Comparison of ENCODE assay signal across 18 cellular contexts in the genomic region with DNA sequence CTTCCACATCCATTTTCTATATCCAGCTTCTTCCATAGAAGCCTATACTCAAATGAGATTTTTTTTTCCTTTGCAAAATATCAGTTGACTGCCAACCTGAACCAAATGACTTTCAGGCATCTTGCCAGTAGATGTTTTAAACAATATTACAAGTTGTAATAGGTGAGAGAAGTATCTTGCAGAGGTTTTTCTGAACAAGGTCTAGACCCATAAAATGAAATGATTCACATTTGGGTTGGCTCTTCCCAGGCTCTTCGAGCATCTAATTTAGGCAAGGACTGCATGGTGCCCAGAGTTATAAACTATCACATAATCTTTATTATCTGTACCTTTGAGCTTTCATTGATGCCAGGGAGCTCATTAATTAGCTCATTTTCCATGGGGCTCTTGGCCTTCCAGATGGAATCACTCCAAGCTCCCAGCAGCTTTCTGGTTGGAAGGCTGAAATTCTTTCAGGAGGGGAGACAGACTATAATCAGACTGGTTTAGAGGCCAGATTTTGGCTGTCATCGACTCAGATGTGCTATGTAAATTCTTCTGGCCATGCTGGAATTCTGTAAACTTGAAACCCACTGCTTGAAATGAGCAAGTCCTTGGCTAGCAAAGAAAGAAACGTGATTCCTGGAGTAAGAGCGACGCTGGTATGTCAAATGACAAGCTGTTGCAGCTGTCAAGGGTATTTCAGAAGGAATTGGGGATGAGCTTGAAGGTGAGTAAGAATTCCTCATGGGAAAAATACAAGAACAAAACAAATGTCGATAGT. TPM values are rescaled to one million over a fixed set of nuclear protein-coding genes. Genes with fewer than 3 reads are reported as not detected.
DNase-seq lines count a peak whose midpoint lies in the region; ATAC-seq and TF ChIP-seq lines count a peak whose summit lies in the region.
"Had no signal": no experiment of that assay in that cellular context is flagged by ENCODE, and none has a peak within 500 bp of the region (broad histone marks: within the 10 kb centered on the region; RNA-seq: fewer than 3 reads in every experiment).

No MANE protein-coding gene starts in this region.

- TF ChIP-seq CTCF in fibroblast of pulmonary artery (IDR thresholded peaks at IDR 0.05; ENCODE audit: low read length, missing control alignments) (no peak), osteoblast (IDR thresholded peaks at IDR 0.05; ENCODE audit: extremely low read depth, low read depth, low read length) (no peak), adrenal gland (IDR thresholded peaks at IDR 0.05) (no peak)

- no peaks in the 10 kb centered on the region for H4K20me1 ChIP-seq in osteoblast (ENCODE audit: insufficient read depth, low read length)

- no peaks in the 10 kb centered on the region for H3K79me2 ChIP-seq in osteoblast (ENCODE audit: insufficient read depth, low read length)

- intact Hi-C loops in adrenal gland (cut with DNase I), result loop anchor here in 1 of 2 donors (10.0 kb wide), 1 partner anchor 505 kb away; no protein-coding TSS in a partner anchor

- H3K27me3 ChIP-seq in osteoblast (ENCODE audit: insufficient read depth, low read length), result peaks cover 2% of the 10 kb centered on the region
- H3K27me3 ChIP-seq in adrenal gland, result no peaks in the 10 kb centered on the region

- no peak overlapping the region for H3K4me3 ChIP-seq in fibroblast of pulmonary artery (replicated peaks; ENCODE audit: low read depth, low read length)
- no peak overlapping the region for H3K4me3 ChIP-seq in osteoblast (ENCODE audit: insufficient read depth, low read length)
- H3K4me3 ChIP-seq in adrenal gland, result no peak overlapping the region

- no peak overlapping the region for H2AFZ ChIP-seq in osteoblast (ENCODE audit: low read length)

- ATAC-seq in GM21576 (IDR thresholded peaks at IDR 0.05; ENCODE audit: unreplicated experiment) (no peak), GM18511 (IDR thresholded peaks at IDR 0.05; ENCODE audit: unreplicated experiment) (no peak)
- ATAC-seq: stimulated activated memory B cell treated with anti-CD40 and anti-IgM and Interleukin-4, amounts not matched to agents 10 μg/mL and 1 μg/mL and 100 μg/mL, for 72 hours had no signal

- TF ChIP-seq POLR2A in adrenal gland (IDR thresholded peaks at IDR 0.05), result no peak

- DNase-seq in NCI-H2171 treated with DMSO at 0.1 percent for 48 hours (lab: John Stamatoyannopoulos, UW), result peak; percentile 68
- DNase-seq in NCI-H2171 (lab: John Stamatoyannopoulos, UW), result no peak
- DNase-seq in NCI-H446 treated with DMSO at 0.1 percent for 48 hours (lab: John Stamatoyannopoulos, UW), result peak; percentile 67
- peak; percentile 55 for DNase-seq in fibroblast of pulmonary artery (ENCODE audit: low read depth)
- peak; percentile 62 for DNase-seq in osteoblast (ENCODE audit: insufficient read length, low spot score, missing footprints)
- DNase-seq in adrenal gland, result no peak
- DNase-seq: activated naive CD4-positive, alpha-beta T cell; aorta; BE2C; foreskin melanocyte; kidney glomerular epithelial cell; MV-4-11; occipital lobe; stimulated activated CD4-positive, alpha-beta T cell treated with anti-CD3 and anti-CD28 coated beads, Interleukin-15, amount 100 ng/mL, for 24 hours had no signal

- H3K36me3 ChIP-seq in osteoblast (ENCODE audit: insufficient read depth, low read length) (no peaks in the 10 kb centered on the region), adrenal gland (replicated peaks in 1 of 2) (no peaks in the 10 kb centered on the region)
- H3K36me3 ChIP-seq: BE2C had no signal

- H3K4me1 ChIP-seq in osteoblast (ENCODE audit: insufficient read depth, low read length) (peaks cover 6% of the 10 kb centered on the region), adrenal gland (replicated peaks in 1 of 2) (peaks cover 0 to 9% of the 10 kb centered on the region in 2 donors)
- H3K4me1 ChIP-seq: BE2C had no signal

- no peak overlapping the region for H3K4me2 ChIP-seq in osteoblast (ENCODE audit: insufficient read depth, low read length)

- H3K9me3 ChIP-seq in osteoblast (ENCODE audit: low read depth, low read length) (no peaks in the 10 kb centered on the region), adrenal gland (replicated peaks in 1 of 3) (no peaks in the 10 kb centered on the region)
- H3K9me3 ChIP-seq: BE2C had no signal

- no peak overlapping the region for H3K27ac ChIP-seq in osteoblast (ENCODE audit: low read depth, low read length)
- H3K27ac ChIP-seq in adrenal gland, result no peak overlapping the region
- H3K27ac ChIP-seq: 22Rv1 had no signal

- WGBS in adrenal gland, 4 donors, result 76 to 87% (median 81%) methylated on average over 6 of the region's 6 CpGs

RNA-seq across cellular contexts. Expression of a gene that starts 32.3 kb away (rescaled TPM):
- total RNA-seq in osteoblast (53.6 and 55.7 TPM in 2 replicates), adrenal gland (10 to 100 TPM; 15.3 to 69.4 (median 43.8) TPM)
- polyA plus RNA-seq in adrenal gland, result 10 to 100 TPM in 2 of 3 donors, 1 to 10 TPM in 1; 7.1 to 22.8 (median 11.5) TPM

Comparison
In these comparisons a context has a peak if more than half of its experiments do, and no peak if none do; other contexts are left out.
1. DNase-seq: peak in NCI-H2171 treated with DMSO at 0.1 percent for 48 hours (single experiment), NCI-H446 treated with DMSO at 0.1 percent for 48 hours (single experiment), fibroblast of pulmonary artery (single experiment) and osteoblast (single experiment); none in NCI-H2171 (single experiment) and adrenal gland (0 of 7).